ENCODE assay signal across 8 cellular contexts in genomic region chr16:54928421-54929089, GRCh38. TPM values are rescaled to one million over a fixed set of nuclear protein-coding genes. Genes with fewer than 3 reads are reported as not detected.
DNase-seq lines count a peak whose midpoint lies in the region; ATAC-seq, FAIRE-seq and TF ChIP-seq lines count a peak whose summit lies in the region.

No MANE protein-coding gene starts in this region.

- no peak for TF ChIP-seq CTCF in astrocyte (IDR thresholded peaks at IDR 0.05; ENCODE audit: insufficient read depth, low read depth, low read length)

- H3K79me2 ChIP-seq in astrocyte (ENCODE audit: insufficient read depth, low read length), result peaks cover 37% of the 10 kb centered on the region

- peaks cover 0 to 3% (median 0%) of the 10 kb centered on the region in 3 donors for H3K36me3 Mint-ChIP-seq in CD8-positive, alpha-beta memory T cell
- H3K36me3 Mint-ChIP-seq in astrocyte (ENCODE audit: low read depth, unreplicated experiment), result no peaks in the 10 kb centered on the region

- H3K27ac ChIP-seq in CD8-positive, alpha-beta memory T cell (ENCODE audit: low read depth, low read length), result no peak overlapping the region
- H3K27ac ChIP-seq in astrocyte (ENCODE audit: low read depth, low read length) (peak overlapping the region; percentile 73), small intestine (ENCODE audit: low read depth in 1 of 2, low read length in 1 of 2) (no peak overlapping the region)

- ATAC-seq in GM18909 (IDR thresholded peaks at IDR 0.05; ENCODE audit: poor library complexity, unreplicated experiment) (peak; percentile 51), HG03103 (IDR thresholded peaks at IDR 0.05; ENCODE audit: low read depth, unreplicated experiment) (peak; percentile 29)

- peak overlapping the region; percentile 99 for H3K4me2 ChIP-seq in astrocyte (ENCODE audit: low read length)

- H3K36me3 ChIP-seq in CD8-positive, alpha-beta memory T cell (ENCODE audit: insufficient read depth, low read length), result no peaks in the 10 kb centered on the region
- H3K36me3 ChIP-seq in NT2/D1 (ENCODE audit: insufficient read depth, insufficient read length, low read length), result no peaks in the 10 kb centered on the region
- no peaks in the 10 kb centered on the region for H3K36me3 ChIP-seq in astrocyte (ENCODE audit: insufficient read depth, low read length)
- H3K36me3 ChIP-seq in iPS-15b (ENCODE audit: control insufficient read depth, insufficient read depth, low read length), result no peaks in the 10 kb centered on the region
- H3K36me3 ChIP-seq in small intestine (ENCODE audit: control insufficient read depth in 2 of 2, insufficient read depth in 2 of 2, low read length in 2 of 2), result no peaks in the 10 kb centered on the region

- POLR2A ChIA-PET in CD8-positive, alpha-beta memory T cell (lab: Charles Lee), result no interaction called here

- DNase-seq in CD8-positive, alpha-beta memory T cell, result peak in 2 of 5 donors; percentile 29 to 38
- DNase-seq in NT2/D1 (ENCODE audit: low read depth, low spot score), result no peak
- DNase-seq in astrocyte (ENCODE audit: low read depth), result no peak
- peak; percentile 8 for DNase-seq in small intestine
- DNase-seq in NCI-H2029 treated with DMSO at 0.1 percent for 48 hours (lab: John Stamatoyannopoulos, UW), result no peak

- H4K20me1 ChIP-seq in astrocyte (ENCODE audit: insufficient read depth, low read length), result peaks cover 23% of the 10 kb centered on the region

- peak overlapping the region in 5 of 8 donors; percentile 22 to 85 (median 65) for H3K27ac Mint-ChIP-seq in CD8-positive, alpha-beta memory T cell
- H3K27ac Mint-ChIP-seq in astrocyte (ENCODE audit: unreplicated experiment), result peak overlapping the region; percentile 95

- FAIRE-seq in astrocyte (lab: Jason Lieb, UNC), result no peak
- no peak for FAIRE-seq in small intestine (lab: Jason Lieb, UNC)

- peaks cover 18% of the 10 kb centered on the region for H3K4me1 ChIP-seq in CD8-positive, alpha-beta memory T cell (ENCODE audit: insufficient read depth, low read length)
- H3K4me1 ChIP-seq in NT2/D1 (ENCODE audit: insufficient read depth, insufficient read length), result peaks cover 13% of the 10 kb centered on the region
- H3K4me1 ChIP-seq in astrocyte (ENCODE audit: insufficient read depth, low read length), result peaks cover 17% of the 10 kb centered on the region
- H3K4me1 ChIP-seq in iPS-15b (ENCODE audit: control insufficient read depth, insufficient read depth, low read length), result peaks cover 5% of the 10 kb centered on the region
- H3K4me1 ChIP-seq in small intestine (ENCODE audit: control insufficient read depth in 2 of 2, insufficient read depth in 1 of 2, low read depth in 1 of 2, low read length in 1 of 2), result peaks cover 0 to 8% of the 10 kb centered on the region in 2 donors

- peak overlapping the region; percentile 69 for H2AFZ ChIP-seq in astrocyte (ENCODE audit: low read depth, low read length)

- no peak overlapping the region for H3K4me3 ChIP-seq in CD8-positive, alpha-beta memory T cell (ENCODE audit: low read length)
- H3K4me3 ChIP-seq in NT2/D1 (ENCODE audit: insufficient read length, low read depth) (peak overlapping the region; percentile 67), astrocyte (ENCODE audit: insufficient read depth, low read depth, low read length) (peak overlapping the region; percentile 82), iPS-15b (ENCODE audit: low read depth, low read length) (peak overlapping the region; percentile 56), small intestine (ENCODE audit: low read depth in 1 of 2, low read length in 2 of 2) (peak overlapping the region; percentile 35 to 68)

- H3K9ac ChIP-seq in NT2/D1 (ENCODE audit: insufficient read length, low read depth) (peak overlapping the region; percentile 89), astrocyte (ENCODE audit: low read length) (peak overlapping the region; percentile 81), iPS-15b (ENCODE audit: low read depth, low read length) (no peak overlapping the region)

- peaks cover 12 to 19% (median 14%) of the 10 kb centered on the region in 5 donors for H3K9me3 Mint-ChIP-seq in CD8-positive, alpha-beta memory T cell
- peaks cover 8% of the 10 kb centered on the region for H3K9me3 Mint-ChIP-seq in astrocyte (ENCODE audit: unreplicated experiment)

- WGBS in small intestine, 3 donors, result 0 to 1% (median 1%) methylated on average over 45 to 99 of the region's 99 CpGs

- H3K4me3 Mint-ChIP-seq in CD8-positive, alpha-beta memory T cell, result peak overlapping the region; percentile 77 to 92 (median 86)
- H3K4me3 Mint-ChIP-seq in astrocyte (ENCODE audit: unreplicated experiment), result peak overlapping the region; percentile 97

- H3K4me1 Mint-ChIP-seq in CD8-positive, alpha-beta memory T cell, result peaks cover 21 to 39% (median 26%) of the 10 kb centered on the region in 3 donors
- H3K4me1 Mint-ChIP-seq in astrocyte (ENCODE audit: low read depth, unreplicated experiment), result peaks cover 10% of the 10 kb centered on the region

- H3K9me3 ChIP-seq in CD8-positive, alpha-beta memory T cell (ENCODE audit: low read length), result no peaks in the 10 kb centered on the region
- H3K9me3 ChIP-seq in NT2/D1 (ENCODE audit: insufficient read depth, low read length), result no peaks in the 10 kb centered on the region
- H3K9me3 ChIP-seq in astrocyte (ENCODE audit: insufficient read depth, low read depth, low read length), result no peaks in the 10 kb centered on the region
- no peaks in the 10 kb centered on the region for H3K9me3 ChIP-seq in iPS-15b (ENCODE audit: control insufficient read depth, insufficient read depth, low read length)
- H3K9me3 ChIP-seq in small intestine (ENCODE audit: control insufficient read depth, low read depth), result no peaks in the 10 kb centered on the region

- CTCF ChIA-PET in CD8-positive, alpha-beta memory T cell (lab: Charles Lee), result no interaction called here

- peaks cover 46% of the 10 kb centered on the region for H3K27me3 ChIP-seq in CD8-positive, alpha-beta memory T cell (ENCODE audit: insufficient read depth, low read length, poor library complexity, severe bottlenecking)
- H3K27me3 ChIP-seq in NT2/D1 (ENCODE audit: insufficient read depth, insufficient read length) (peaks cover 61% of the 10 kb centered on the region), astrocyte (ENCODE audit: insufficient read depth, low read length) (peaks cover 5% of the 10 kb centered on the region), iPS-15b (ENCODE audit: control insufficient read depth, insufficient read depth, low read length) (peaks cover 60% of the 10 kb centered on the region), small intestine (ENCODE audit: control insufficient read depth in 2 of 2, insufficient read depth in 2 of 2, low read length in 2 of 2) (peaks cover 13 to 32% of the 10 kb centered on the region in 2 donors)

- peaks cover 53 to 66% of the 10 kb centered on the region in 2 donors for H3K27me3 Mint-ChIP-seq in CD8-positive, alpha-beta memory T cell
- peaks cover 10% of the 10 kb centered on the region for H3K27me3 Mint-ChIP-seq in astrocyte (ENCODE audit: low read depth, unreplicated experiment)

RNA-seq across cellular contexts. Expression of gene IRX5, which starts 2.1 kb away (rescaled TPM):
- total RNA-seq in CD8-positive, alpha-beta memory T cell, result not detected
- polyA plus RNA-seq in CD8-positive, alpha-beta memory T cell, result not detected
- 0.57 and 0.75 TPM in 2 replicates for total RNA-seq in astrocyte
- under 1 TPM in 1 of 3 donors, not detected in 2; 0.13 TPM for polyA plus RNA-seq in small intestine
